ENCODE assay signal across 8 cellular contexts in the genomic region with DNA sequence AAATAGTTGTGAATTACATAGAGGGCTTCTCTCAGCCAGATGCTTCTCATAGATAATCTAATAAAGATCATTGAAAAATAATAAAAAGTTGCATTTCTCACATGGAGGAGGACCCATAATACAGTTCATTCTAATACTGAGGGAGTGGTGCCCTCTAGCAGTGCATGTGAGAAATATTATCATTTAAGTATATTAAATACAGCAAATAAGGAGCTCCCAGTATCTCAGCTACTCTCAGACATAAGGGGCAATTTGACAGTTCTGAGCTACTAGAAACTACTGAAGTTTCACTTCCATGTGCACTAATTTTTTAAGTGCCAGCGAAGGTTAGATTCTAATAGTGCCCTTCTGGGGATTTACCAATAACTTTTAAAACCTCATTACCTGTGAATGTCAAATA.
DNase-seq lines count a peak whose midpoint lies in the region; ATAC-seq, FAIRE-seq and TF ChIP-seq lines count a peak whose summit lies in the region.

No MANE protein-coding gene starts in this region.

- H3K36me3 Mint-ChIP-seq in glutamatergic neuron (ENCODE audit: unreplicated experiment) = peaks cover 6% of the 10 kb centered on the region

- H3K27ac Mint-ChIP-seq in glutamatergic neuron (ENCODE audit: unreplicated experiment) = no peak overlapping the region

- in situ Hi-C loops in G401 (cut with HindIII; ENCODE audit: low sequenced_read_pairs) = no loop called here

- H3K4me3 Mint-ChIP-seq in glutamatergic neuron (ENCODE audit: unreplicated experiment) = no peak overlapping the region

- H3K9me3 Mint-ChIP-seq in glutamatergic neuron (ENCODE audit: unreplicated experiment) = peaks cover 5% of the 10 kb centered on the region

- peak; percentile 94 for FAIRE-seq in islet of Langerhans (lab: Jason Lieb, UNC)

- TF ChIP-seq CTCF in GM20000 (IDR thresholded peaks at IDR 0.05; ENCODE audit: extremely low read depth, missing control alignments) (peak; percentile 32), glutamatergic neuron (IDR thresholded peaks at IDR 0.05; ENCODE audit: partially characterized antibody, unreplicated experiment) (no peak)

- peak; percentile 67 for DNase-seq in G401 (ENCODE audit: low spot score)
- peak; percentile 49 for DNase-seq in GM20000 (ENCODE audit: low spot score)
- peak; percentile 1 for DNase-seq in SHP77 treated with DMSO at 0.1 percent for 48 hours (lab: John Stamatoyannopoulos, UW)
- DNase-seq in glutamatergic neuron = no peak
- no peak for DNase-seq in stimulated activated naive CD4-positive, alpha-beta T cell treated with Interleukin-2 at 50 U/mL for 16 hours (lab: John Stamatoyannopoulos, UW)

- H3K27me3 Mint-ChIP-seq in glutamatergic neuron (ENCODE audit: unreplicated experiment) = no peaks in the 10 kb centered on the region

- H3K4me1 Mint-ChIP-seq in glutamatergic neuron (ENCODE audit: low read depth, unreplicated experiment) = peaks cover 3% of the 10 kb centered on the region

- ATAC-seq in HG03575 (IDR thresholded peaks at IDR 0.05; ENCODE audit: extremely low read depth, insufficient number of reproducible peaks, low FRiP score, unreplicated experiment) (peak; percentile 40), HG02840 (IDR thresholded peaks at IDR 0.05; ENCODE audit: low FRiP score, unreplicated experiment) (no peak)

Comparison
In these comparisons a context has a peak if more than half of its experiments do, and no peak if none do; other contexts are left out.
1. DNase-seq: peak in G401 (single experiment), GM20000 (single experiment) and SHP77 treated with DMSO at 0.1 percent for 48 hours (single experiment); none in glutamatergic neuron (single experiment) and stimulated activated naive CD4-positive, alpha-beta T cell treated with Interleukin-2 at 50 U/mL for 16 hours (single experiment).